In genomic region chr2:47737191-47737975, GRCh38 we compare ENCODE assay signal across 17 cellular contexts. TPM values are rescaled to one million over a fixed set of nuclear protein-coding genes. Genes with fewer than 3 reads are reported as not detected.
DNase-seq lines count a peak whose midpoint lies in the region; ATAC-seq and TF ChIP-seq lines count a peak whose summit lies in the region.
"Had no signal": no experiment of that assay in that cellular context is flagged by ENCODE, and none has a peak within 500 bp of the region (broad histone marks: within the 10 kb centered on the region; RNA-seq: fewer than 3 reads in every experiment).

No MANE protein-coding gene starts in this region.

- POLR2A ChIA-PET in IMR-90 (lab: Charles Lee; ENCODE audit: unreplicated experiment) = no interaction called here

- H4K5ac ChIP-seq in IMR-90 (ENCODE audit: low read depth, low read length) = no peak overlapping the region

- H3K9me1 ChIP-seq in IMR-90 (ENCODE audit: insufficient read depth, low read length) = no peaks in the 10 kb centered on the region

- no peak overlapping the region for H3K4me2 ChIP-seq in IMR-90 (ENCODE audit: low read depth, low read length)

- no peak for TF ChIP-seq POLR2A in IMR-90 (IDR thresholded peaks at IDR 0.05; ENCODE audit: low read depth, low read length)

- H3K79me1 ChIP-seq in IMR-90 (ENCODE audit: low read depth in 1 of 2, low read length in 2 of 2) = no peaks in the 10 kb centered on the region

- no TSS peak for BruUV-seq in IMR-90 (replicated peaks; lab: Mats Ljungman, UMichigan)

- CTCF ChIA-PET in IMR-90 (lab: Yijun Ruan, JAX) = no interaction called here

- no peaks in the 10 kb centered on the region for H3K36me3 ChIP-seq in IMR-90 (ENCODE audit: control insufficient read depth, insufficient read depth, low read length)
- H3K36me3 ChIP-seq: HAP-1 had no signal

- H4K91ac ChIP-seq in IMR-90 (ENCODE audit: insufficient read depth, low read depth, low read length) = no peak overlapping the region

- H2BK15ac ChIP-seq in IMR-90 (ENCODE audit: low read depth, low read length) = no peak overlapping the region

- in situ Hi-C loops in IMR-90 (cut with MboI; ENCODE audit: low sequenced_read_pairs) = no loop called here

- intact Hi-C loops in IMR-90 (cut with micrococcal nuclease) = no loop called here

- DNase-seq in AG10803 (ENCODE audit: low read depth) (peak; percentile 7), IMR-90 (no peak), cardiac fibroblast (ENCODE audit: low read depth in 2 of 2) (peak; percentile 37 to 44), iris pigment epithelial cell (ENCODE audit: low read depth) (peak; percentile 31), NCI-H748 (lab: John Stamatoyannopoulos, UW; ENCODE audit: unreplicated experiment) (no peak), RKO (ENCODE audit: low spot score) (no peak), ecto neural progenitor cell (ENCODE audit: low spot score) (no peak), NCI-H187 treated with DMSO at 0.1 percent for 48 hours (lab: John Stamatoyannopoulos, UW) (no peak)
- DNase-seq: 8988T; GF-D8; NCI-H1048; NCI-H146; NCI-H345; NCI-H526 treated with DMSO at 0.1 percent for 48 hours; NK-92 treated with Interleukin-12 subunit alpha and Interleukin-12 subunit beta, amount 100 ng/mL, for 24 hours; PC-3 had no signal

- H2AK5ac ChIP-seq in IMR-90 (ENCODE audit: low read depth, low read length) = no peak overlapping the region

- no peaks in the 10 kb centered on the region; the same call in 1 of the 2 replicates for H4K20me1 ChIP-seq in IMR-90 (ENCODE audit: insufficient read depth, low read length)

- H4K8ac ChIP-seq in IMR-90 (ENCODE audit: low read depth in 2 of 2, low read length in 2 of 2) = no peak overlapping the region

- H3K27ac ChIP-seq in IMR-90 (ENCODE audit: insufficient read depth, low read length) = no peak overlapping the region

- peaks cover 19% of the 10 kb centered on the region; the same call in 1 of the 2 replicates for H3K27me3 ChIP-seq in IMR-90 (ENCODE audit: control insufficient read depth, insufficient read depth, low read length)

- no peak for ATAC-seq in IMR-90 (ENCODE audit: low read depth)
- ATAC-seq: PC-3 had no signal

- H3K23ac ChIP-seq in IMR-90 (ENCODE audit: low read depth, low read length) = no peak overlapping the region

- H3K14ac ChIP-seq in IMR-90 (replicated peaks; ENCODE audit: low read depth, low read length) = no peak overlapping the region

- no peak overlapping the region for H3K4ac ChIP-seq in IMR-90 (ENCODE audit: low read depth, low read length)

- H3K56ac ChIP-seq in IMR-90 (ENCODE audit: extremely low read depth, insufficient read depth, low read length) = no peak overlapping the region

- H2BK20ac ChIP-seq in IMR-90 (ENCODE audit: low read depth, low read length) = no peak overlapping the region

- H2BK120ac ChIP-seq in IMR-90 (ENCODE audit: low read depth, low read length) = no peak overlapping the region

- no peak overlapping the region for H3K18ac ChIP-seq in IMR-90 (ENCODE audit: low read depth, low read length)

- TF ChIP-seq CTCF in AG10803 (conservative IDR thresholded peaks at IDR 0.05; ENCODE audit: low read length) (no peak), IMR-90 (conservative IDR thresholded peaks at IDR 0.05; ENCODE audit: low read depth, low read length) (no peak), cardiac fibroblast (IDR thresholded peaks at IDR 0.05; ENCODE audit: low read depth, low read length) (no peak)

- H3K9me3 ChIP-seq in IMR-90 (ENCODE audit: control insufficient read depth, insufficient read depth, low read length) = no peaks in the 10 kb centered on the region
- H3K9me3 ChIP-seq: HAP-1 had no signal

- no peak for TF ChIP-seq RAD21 in IMR-90 (IDR thresholded peaks at IDR 0.05; ENCODE audit: low read length)

- WGBS in IMR-90 (ENCODE audit: extremely low coverage in 2 of 2, insufficient read length in 1 of 2), 2 experiments = 71% methylated on average over 1 of the region's 3 CpGs; no CpG with 5 or more reads in 1 of the 2 experiments

- no peak overlapping the region for H3K9ac ChIP-seq in IMR-90 (ENCODE audit: low read depth, low read length)

- dilution Hi-C loops in IMR-90 (cut with HindIII; ENCODE audit: low sequenced_read_pairs, unreplicated experiment) = no loop called here

- no peak overlapping the region for H2AFZ ChIP-seq in IMR-90 (replicated peaks; ENCODE audit: low read length, poor library complexity)

- no peak overlapping the region for H2AK9ac ChIP-seq in IMR-90 (replicated peaks; ENCODE audit: low read depth, low read length, poor library complexity)

- H2BK5ac ChIP-seq in IMR-90 (ENCODE audit: low read depth, low read length, poor library complexity, severe bottlenecking) = no peak overlapping the region

- no peaks in the 10 kb centered on the region for H3K4me1 ChIP-seq in IMR-90 (ENCODE audit: control insufficient read depth, insufficient read depth, low read length)

- H3K4me3 ChIP-seq in AG10803 (ENCODE audit: low read length) (no peak overlapping the region), IMR-90 (ENCODE audit: insufficient read depth, low read depth, low read length) (no peak overlapping the region), cardiac fibroblast (replicated peaks in 1 of 2; ENCODE audit: low read depth in 2 of 2, low read length in 2 of 2) (no peak overlapping the region)
- H3K4me3 ChIP-seq: HAP-1 had no signal

TF ChIP-seq in IMR-90, 13 proteins besides CTCF, POLR2A, EP300 and RAD21:
- TF ChIP-seq CEBPB (IDR thresholded peaks at IDR 0.05; ENCODE audit: low read depth, low read length) = 0 out of 2 replicates have a peak, but pooled peaks have one; percentile 36
- TF ChIP-seq RCOR1 (IDR thresholded peaks at IDR 0.05; ENCODE audit: insufficient replicate concordance, low read length) = no peak

RNA-seq across cellular contexts. Expression of gene MSH6, which starts 45.6 kb away (rescaled TPM):
- total RNA-seq in IMR-90 (2012; rRNA removed) = 48.9 and 72.5 TPM in 2 replicates
- polyA plus RNA-seq in IMR-90 (2012; rRNA removed) = 14.5 and 17.1 TPM in 2 replicates
- polyA plus RNA-seq in IMR-90 (2012; cell fraction: cytosol; rRNA removed) = 3.5 and 5.5 TPM in 2 replicates
- 4.4 and 9.3 TPM in 2 replicates for polyA plus RNA-seq in IMR-90 (2012; cell fraction: nucleus; rRNA removed; ENCODE audit: low replicate concordance)

Comparison
In these comparisons a context has a peak if more than half of its experiments do, and no peak if none do; other contexts are left out.
1. DNase-seq: peak in AG10803 (single experiment), cardiac fibroblast (2 of 2) and iris pigment epithelial cell (single experiment); none in IMR-90 (single experiment), NCI-H748 (single experiment), RKO (single experiment), ecto neural progenitor cell (single experiment) and NCI-H187 treated with DMSO at 0.1 percent for 48 hours (single experiment).